In genomic region chr5:139204196-139204595, GRCh38 we compare ENCODE assay signal across 18 cellular contexts. TPM values are rescaled to one million over a fixed set of nuclear protein-coding genes. Genes with fewer than 3 reads are reported as not detected.
DNase-seq lines count a peak whose midpoint lies in the region; TF ChIP-seq lines count a peak whose summit lies in the region.
"Had no signal": no experiment of that assay in that cellular context is flagged by ENCODE, and none has a peak within 500 bp of the region (broad histone marks: within the 10 kb centered on the region; RNA-seq: fewer than 3 reads in every experiment).

No MANE protein-coding gene starts in this region.

- H2BK12ac ChIP-seq in neuronal stem cell (ENCODE audit: low read length), result no peak overlapping the region

- H3K9me3 ChIP-seq in neuronal stem cell (replicated peaks in 1 of 2; ENCODE audit: control insufficient read depth in 2 of 2, insufficient read depth in 1 of 2, low read depth in 1 of 2, low read length in 2 of 2), result no peaks in the 10 kb centered on the region
- no peaks in the 10 kb centered on the region for H3K9me3 ChIP-seq in neural progenitor cell (ENCODE audit: low read depth)
- H3K9me3 ChIP-seq: Peyer's patch had no signal

- H3K4ac ChIP-seq in neuronal stem cell (ENCODE audit: low read length), result no peak overlapping the region

- no CpG with 5 or more reads among the region's 2 CpGs for WGBS in neuronal stem cell (ENCODE audit: extremely low coverage in 2 of 2, insufficient read length in 2 of 2, insufficient replicate concordance in 1 of 2), 2 donors

- no peaks in the 10 kb centered on the region for H3K9me3 Mint-ChIP-seq in neural progenitor cell
- H3K9me3 Mint-ChIP-seq: CD8-positive, alpha-beta memory T cell had no signal

- in situ Hi-C loops in G401 (cut with HindIII; ENCODE audit: low sequenced_read_pairs), result no loop called here

- no peak overlapping the region for H3K4me2 ChIP-seq in neuronal stem cell (ENCODE audit: insufficient read depth, low read length, poor library complexity, severe bottlenecking)
- H3K4me2 ChIP-seq in neural progenitor cell, result no peak overlapping the region

- no peak overlapping the region for H2BK15ac ChIP-seq in neuronal stem cell (ENCODE audit: low read length)

- DNase-seq in EL (peak; percentile 42), G401 (ENCODE audit: low spot score) (peak; percentile 48), T1000 (lab: John Stamatoyannopoulos, UW) (peak; percentile 3), neuronal stem cell (ENCODE audit: low spot score) (no peak), NCI-H2029 treated with DMSO at 0.1 percent for 48 hours (lab: John Stamatoyannopoulos, UW) (no peak), neural progenitor cell (ENCODE audit: low spot score) (no peak)
- no peak for DNase-seq in effector CD8-positive, alpha-beta T cell (lab: John Stamatoyannopoulos, UW)
- DNase-seq: ACHN; CD8-positive, alpha-beta memory T cell; GOT3; KG1; MV-4-11; NCI-H187; NCI-H345; NCI-H526 treated with DMSO at 0.1 percent for 48 hours; NK-92 treated with Interleukin-12 subunit alpha and Interleukin-12 subunit beta, amount 100 ng/mL, for 24 hours; Peyer's patch; SW 1271 had no signal

- H3K36me3 Mint-ChIP-seq in neural progenitor cell, result no peaks in the 10 kb centered on the region
- H3K36me3 Mint-ChIP-seq: CD8-positive, alpha-beta memory T cell had no signal

- H2BK120ac ChIP-seq in neuronal stem cell (ENCODE audit: low read depth, low read length), result no peak overlapping the region

- H3K9ac ChIP-seq in neuronal stem cell (ENCODE audit: low read depth, low read length, poor library complexity), result no peak overlapping the region
- no peak overlapping the region for H3K9ac ChIP-seq in neural progenitor cell

- peak overlapping the region; percentile 34 for H4K91ac ChIP-seq in neuronal stem cell (ENCODE audit: low read depth, low read length, poor library complexity)

- no peaks in the 10 kb centered on the region for H3K79me1 ChIP-seq in neuronal stem cell (ENCODE audit: low read depth, low read length)

- no peak overlapping the region for H3K23ac ChIP-seq in neuronal stem cell (ENCODE audit: low read depth, low read length, poor library complexity)

- peaks cover 4% of the 10 kb centered on the region for H3K27me3 Mint-ChIP-seq in neural progenitor cell (ENCODE audit: insufficient read depth, low read depth)
- H3K27me3 Mint-ChIP-seq: CD8-positive, alpha-beta memory T cell had no signal

- H3K4me3 ChIP-seq in neuronal stem cell (ENCODE audit: low read length in 2 of 2) (no peak overlapping the region), neural progenitor cell (no peak overlapping the region)
- H3K4me3 ChIP-seq: Peyer's patch had no signal

- TF ChIP-seq CTCF in neural progenitor cell (IDR thresholded peaks at IDR 0.05), result no peak

- H4K8ac ChIP-seq in neuronal stem cell (ENCODE audit: low read depth, low read length), result no peak overlapping the region

- no peak overlapping the region for H3K14ac ChIP-seq in neuronal stem cell (ENCODE audit: low read length)

- H2AFZ ChIP-seq in neuronal stem cell (ENCODE audit: low read length), result no peak overlapping the region
- H2AFZ ChIP-seq in neural progenitor cell (replicated peaks), result no peak overlapping the region

- H3F3A ChIP-seq in neural progenitor cell (ENCODE audit: low read depth), result no peaks in the 10 kb centered on the region

- no peak overlapping the region for H3K27ac Mint-ChIP-seq in neural progenitor cell
- H3K27ac Mint-ChIP-seq: CD8-positive, alpha-beta memory T cell had no signal

- H3K4me1 ChIP-seq in neuronal stem cell (ENCODE audit: control insufficient read depth in 2 of 2, insufficient read depth in 1 of 2, low read depth in 1 of 2, low read length in 2 of 2) (peaks cover 0 to 4% of the 10 kb centered on the region in 2 donors), neural progenitor cell (peaks cover 4% of the 10 kb centered on the region)
- H3K4me1 ChIP-seq: Peyer's patch had no signal

- no peaks in the 10 kb centered on the region for H3K27me3 ChIP-seq in neuronal stem cell (ENCODE audit: control insufficient read depth in 3 of 3, insufficient read depth in 3 of 3, low read depth in 1 of 3, low read length in 3 of 3)
- H3K27me3 ChIP-seq in neural progenitor cell, result no peaks in the 10 kb centered on the region
- H3K27me3 ChIP-seq: Peyer's patch had no signal

- H2BK5ac ChIP-seq in neuronal stem cell (ENCODE audit: low read length), result no peak overlapping the region

- H3K18ac ChIP-seq in neuronal stem cell (ENCODE audit: low read length), result peak overlapping the region; percentile 20

- peaks cover 12% of the 10 kb centered on the region for H3K4me1 Mint-ChIP-seq in neural progenitor cell

- H3K36me3 ChIP-seq in neuronal stem cell (replicated peaks in 1 of 2; ENCODE audit: control insufficient read depth in 2 of 2, insufficient read depth in 2 of 2, low read length in 2 of 2) (no peaks in the 10 kb centered on the region), neural progenitor cell (no peaks in the 10 kb centered on the region)
- H3K36me3 ChIP-seq: Peyer's patch had no signal

- H3K27ac ChIP-seq in neuronal stem cell (replicated peaks; ENCODE audit: low read length) (no peak overlapping the region), neural progenitor cell (no peak overlapping the region)
- H3K27ac ChIP-seq: Peyer's patch had no signal

- H3K4me3 Mint-ChIP-seq in neural progenitor cell, result no peak overlapping the region
- H3K4me3 Mint-ChIP-seq: CD8-positive, alpha-beta memory T cell had no signal

- no peaks in the 10 kb centered on the region for H4K20me1 ChIP-seq in neural progenitor cell (ENCODE audit: low read depth)

- H3K79me2 ChIP-seq in neural progenitor cell (ENCODE audit: low read depth), result no peaks in the 10 kb centered on the region

- H2AK5ac ChIP-seq in neuronal stem cell (ENCODE audit: low read depth, low read length), result no peak overlapping the region

RNA-seq across cellular contexts. Expression of gene SIL1, which starts 6.0 kb away (rescaled TPM):
- total RNA-seq in G401 (2014; rRNA removed; shearing (Covaris generic)), result 31.3 and 66.4 TPM in 2 replicates
- 7.3 TPM for polyA plus RNA-seq in neuronal stem cell (2013, experiment 1 of 2)
- polyA plus RNA-seq in neuronal stem cell (2013, experiment 2 of 2), result 6.5 TPM
- total RNA-seq in neural progenitor cell (ENCODE audit: low replicate concordance), result 5.5 and 9.7 TPM in 2 replicates

Comparison
In these comparisons a context has a peak if more than half of its experiments do, and no peak if none do; other contexts are left out.
1. DNase-seq: peak in EL (single experiment), G401 (single experiment) and T1000 (single experiment); none in neuronal stem cell (single experiment), NCI-H2029 treated with DMSO at 0.1 percent for 48 hours (single experiment), effector CD8-positive, alpha-beta T cell (single experiment) and neural progenitor cell (single experiment).